32 cellular contexts compared by ENCODE assay signal in the genomic region with DNA sequence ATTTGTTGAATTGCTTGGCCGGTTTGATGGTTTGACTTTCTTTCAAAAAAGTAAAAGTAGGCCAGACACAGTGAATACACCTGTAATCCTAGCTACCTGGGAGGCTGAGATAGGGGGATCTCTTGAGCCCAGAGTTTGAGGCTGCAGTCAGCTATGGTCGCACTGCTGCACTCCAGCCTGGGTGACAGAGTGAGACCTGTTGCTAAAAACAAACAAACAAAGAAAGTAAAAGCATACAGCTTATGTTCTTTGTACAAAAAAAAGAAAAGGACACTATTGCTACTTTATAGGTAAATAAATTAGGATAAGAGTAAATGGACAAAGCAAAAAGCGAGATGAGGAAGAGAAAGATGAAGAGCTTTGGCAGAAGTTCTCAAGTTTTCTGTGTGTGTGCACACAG.
"Had no signal": no experiment of that assay in that cellular context is flagged by ENCODE, and none has a peak within 500 bp of the region (broad histone marks: within the 10 kb centered on the region; RNA-seq: fewer than 3 reads in every experiment).

No MANE protein-coding gene starts in this region.

- H3K36me3 ChIP-seq: MG63 had no signal

- H3K9me3 ChIP-seq: MG63 had no signal

- DNase-seq: Karpas-422, Kasumi-1, MG63, MM.1S, MV-4-11, NCI-H1048, NCI-H1092, NCI-H1092 treated with DMSO at 0.1 percent for 48 hours, NCI-H1105, NCI-H1417 treated with DMSO at 0.1 percent for 48 hours, NCI-H1436, NCI-H1436 treated with DMSO at 0.1 percent for 48 hours, NCI-H146, NCI-H1694, NCI-H1694 treated with DMSO at 0.1 percent for 48 hours, NCI-H187, NCI-H187 treated with DMSO at 0.1 percent for 48 hours, NCI-H1930, NCI-H2029, NCI-H2029 treated with DMSO at 0.1 percent for 48 hours, NCI-H2081, NCI-H2081 treated with DMSO at 0.1 percent for 48 hours, NCI-H2107, NCI-H2171, NCI-H2171 treated with DMSO at 0.1 percent for 48 hours, NCI-H2227 treated with DMSO at 0.1 percent for 48 hours, NCI-H226, NCI-H345, NCI-H446, NCI-H446 treated with DMSO at 0.1 percent for 48 hours, NCI-H510A, NCI-H510A treated with DMSO at 0.1 percent for 48 hours had no signal

- H3K4me3 ChIP-seq: MG63 had no signal
